ENCODE assay signal across 27 cellular contexts in genomic region chr4:128682942-128683666, GRCh38.
DNase-seq lines count a peak whose midpoint lies in the region; ATAC-seq and TF ChIP-seq lines count a peak whose summit lies in the region.
"Had no signal": no experiment of that assay in that cellular context is flagged by ENCODE, and none has a peak within 500 bp of the region (broad histone marks: within the 10 kb centered on the region; RNA-seq: fewer than 3 reads in every experiment).

No MANE protein-coding gene starts in this region.

- POLR2A ChIA-PET in HCT116 (lab: Charles Lee): no interaction called here

- no peaks in the 10 kb centered on the region for H3K36me3 ChIP-seq in HCT116 (ENCODE audit: control insufficient read depth in 1 of 2, insufficient read depth in 2 of 2, low read length in 2 of 2)
- no peaks in the 10 kb centered on the region for H3K36me3 ChIP-seq in NT2/D1 (ENCODE audit: insufficient read depth, insufficient read length, low read length)
- no peaks in the 10 kb centered on the region for H3K36me3 ChIP-seq in trophoblast cell (ENCODE audit: control insufficient read depth in 1 of 2, insufficient read depth in 2 of 2, low read length in 2 of 2)
- H3K36me3 ChIP-seq: heart left ventricle, lower lobe of right lung, Peyer's patch, SJCRH30, thyroid gland had no signal

- no peak for TF ChIP-seq RAD21 in HCT116 (IDR thresholded peaks at IDR 0.05; ENCODE audit: low read depth)

- peak overlapping the region; percentile 1 for H2AFZ ChIP-seq in HCT116 (ENCODE audit: low read depth, low read length, poor library complexity, severe bottlenecking)
- no peak overlapping the region for H2AFZ ChIP-seq in trophoblast cell (ENCODE audit: insufficient read depth, low read length, poor library complexity)

- H3K27me3 ChIP-seq in HCT116 (ENCODE audit: insufficient read depth, low read length) (no peaks in the 10 kb centered on the region), NT2/D1 (ENCODE audit: insufficient read depth, insufficient read length) (no peaks in the 10 kb centered on the region), trophoblast cell (ENCODE audit: insufficient read depth, low read length) (no peaks in the 10 kb centered on the region)
- H3K27me3 ChIP-seq: heart left ventricle, Peyer's patch, SJCRH30, thyroid gland had no signal

- no peak for ATAC-seq in HCT116
- ATAC-seq: activated naive CD4-positive, alpha-beta T cell treated with anti-CD3 and anti-CD28 coated beads, Interleukin-2, amount 50 U/mL, for 72 hours; heart left ventricle; lower lobe of right lung; T-helper 17 cell had no signal

- no peak overlapping the region for H4K12ac ChIP-seq in trophoblast cell (ENCODE audit: low read depth, low read length)

- no peak overlapping the region for H2BK120ac ChIP-seq in trophoblast cell (ENCODE audit: insufficient read depth, low read length, poor library complexity)

- DNase-seq in HCT116 (ENCODE audit: low read depth, low spot score): no peak
- DNase-seq in NT2/D1 (ENCODE audit: low read depth, low spot score): peak; percentile 82
- peak; percentile 89 for DNase-seq in iPS DF 19.7 (ENCODE audit: low read depth, low spot score)
- no peak for DNase-seq in trophoblast cell
- no peak for DNase-seq in HuH-7.5 (ENCODE audit: low spot score)
- DNase-seq in stimulated activated naive CD4-positive, alpha-beta T cell (lab: John Stamatoyannopoulos, UW): no peak
- DNase-seq in activated CD4-positive, CD25-positive, alpha-beta regulatory T cell (lab: John Stamatoyannopoulos, UW): no peak
- DNase-seq: activated CD4-positive, alpha-beta T cell treated with anti-CD3 and anti-CD28 coated beads for 48 hours; CD4-positive, alpha-beta memory T cell; DMS153; heart left ventricle; islet precursor cell; KG1; lower lobe of right lung; NCI-H1048; NCI-H1930; NCI-H345; nucleus accumbens; Peyer's patch; SJCRH30; stimulated activated CD4-positive, alpha-beta T cell treated with anti-CD3 and anti-CD28 coated beads, Interleukin-2, amount 100 ng/mL, for 48 hours; stimulated activated naive CD4-positive, alpha-beta T cell treated with Interleukin-2 at 50 U/mL for 16 hours; T-helper 17 cell; thyroid gland had no signal

- H3K79me2 ChIP-seq in HCT116 (ENCODE audit: insufficient read depth, low read length): no peaks in the 10 kb centered on the region
- no peaks in the 10 kb centered on the region for H3K79me2 ChIP-seq in trophoblast cell (ENCODE audit: control insufficient read depth, insufficient read depth, low read length, poor library complexity)

- no peak overlapping the region for H3K18ac ChIP-seq in trophoblast cell (ENCODE audit: low read length)

- no peak overlapping the region for H2BK12ac ChIP-seq in trophoblast cell (ENCODE audit: low read length)

- TF ChIP-seq CTCF in HCT116 (IDR thresholded peaks at IDR 0.05 in 2 of 3, conservative IDR thresholded peaks at IDR 0.05 in 1 of 3; ENCODE audit: borderline replicate concordance in 1 of 3, insufficient read depth in 1 of 3, low read depth in 2 of 3, low read length in 2 of 3): no peak

- no peaks in the 10 kb centered on the region for H3K4me1 ChIP-seq in HCT116 (ENCODE audit: control insufficient read depth in 1 of 2, insufficient read depth in 2 of 2, low read length in 2 of 2)
- H3K4me1 ChIP-seq in NT2/D1 (ENCODE audit: insufficient read depth, insufficient read length): no peaks in the 10 kb centered on the region
- H3K4me1 ChIP-seq in trophoblast cell (ENCODE audit: control insufficient read depth in 1 of 2, insufficient read depth in 2 of 2, low read length in 2 of 2): no peaks in the 10 kb centered on the region
- H3K4me1 ChIP-seq: heart left ventricle, lower lobe of right lung, Peyer's patch, SJCRH30, thyroid gland had no signal

- H2BK5ac ChIP-seq in trophoblast cell (ENCODE audit: low read depth, low read length, poor library complexity): no peak overlapping the region

- H3K4ac ChIP-seq in trophoblast cell (ENCODE audit: low read depth, low read length): no peak overlapping the region

- H4K20me1 ChIP-seq in HCT116 (ENCODE audit: insufficient read depth): no peaks in the 10 kb centered on the region

- intact Hi-C loops in HCT116 (cut with micrococcal nuclease): no loop called here

- H3K9ac ChIP-seq in HCT116 (ENCODE audit: low read length) (no peak overlapping the region), NT2/D1 (ENCODE audit: insufficient read length, low read depth) (no peak overlapping the region), trophoblast cell (ENCODE audit: low read length) (no peak overlapping the region)

- H3K27ac ChIP-seq in HCT116 (ENCODE audit: low read depth, low read length): no peak overlapping the region
- H3K27ac ChIP-seq in trophoblast cell (ENCODE audit: low read depth, low read length): no peak overlapping the region
- H3K27ac ChIP-seq: epithelial cell of prostate, heart left ventricle, lower lobe of right lung, Peyer's patch, SJCRH30, skin epidermis, thyroid gland had no signal

- no peaks in the 10 kb centered on the region for H3K9me2 ChIP-seq in HCT116 (ENCODE audit: insufficient read depth)

- RAD21 ChIA-PET in HCT116 (lab: Charles Lee; ENCODE audit: low non-redundant PET in 1 of 2, low total read pairs in 2 of 2, uncharacterized antibody in 2 of 2, unreplicated experiment in 2 of 2): no interaction called here

- no TSS peak for BruUV-seq in HCT116 (replicated peaks; lab: Mats Ljungman, UMichigan)

- WGBS in trophoblast cell (ENCODE audit: extremely low coverage, insufficient coverage, insufficient read length): no CpG with 5 or more reads among the region's 9 CpGs

- no peak overlapping the region for H4K91ac ChIP-seq in trophoblast cell (ENCODE audit: low read depth, low read length)

- peak overlapping the region; percentile 48 for H3K23ac ChIP-seq in trophoblast cell (ENCODE audit: low read length)

- H3K14ac ChIP-seq in trophoblast cell (ENCODE audit: low read length): no peak overlapping the region

- CTCF ChIA-PET in HCT116 (lab: Charles Lee): no interaction called here

- no peak overlapping the region for H2AK5ac ChIP-seq in trophoblast cell (ENCODE audit: low read length)

- H3K79me1 ChIP-seq in trophoblast cell (ENCODE audit: low read length): no peaks in the 10 kb centered on the region

- H3K4me2 ChIP-seq in HCT116 (ENCODE audit: low read length) (no peak overlapping the region), trophoblast cell (ENCODE audit: low read length) (no peak overlapping the region)

- TF ChIP-seq POLR2A in HCT116 (IDR thresholded peaks at IDR 0.05; ENCODE audit: borderline replicate concordance, extremely low read depth, insufficient read depth, insufficient read length): no peak

- H3K4me3 ChIP-seq in HCT116 (replicated peaks in 1 of 2; ENCODE audit: low read depth in 1 of 2, low read length in 2 of 2) (no peak overlapping the region), NT2/D1 (ENCODE audit: insufficient read length, low read depth) (no peak overlapping the region), trophoblast cell (ENCODE audit: low read depth, low read length) (no peak overlapping the region)
- H3K4me3 ChIP-seq: heart left ventricle, lower lobe of right lung, Peyer's patch, SJCRH30, skin epidermis, thyroid gland had no signal

- no peak overlapping the region for H4K8ac ChIP-seq in trophoblast cell (ENCODE audit: low read depth, low read length)

- 0 out of 4 replicates have a peak, but pooled peaks cover 0 to 3% of the 10 kb centered on the region in 2 experiments for H3K9me3 ChIP-seq in HCT116 (ENCODE audit: control insufficient read depth in 1 of 2, insufficient read depth in 1 of 2, low read depth in 1 of 2, low read length in 2 of 2)
- H3K9me3 ChIP-seq in NT2/D1 (ENCODE audit: insufficient read depth, low read length): peaks cover 17% of the 10 kb centered on the region; the same call in 1 of the 2 replicates
- H3K9me3 ChIP-seq in trophoblast cell (ENCODE audit: insufficient read depth, low read depth, low read length): peaks cover 3% of the 10 kb centered on the region
- H3K9me3 ChIP-seq: heart left ventricle, lower lobe of right lung, Peyer's patch, SJCRH30, thyroid gland had no signal

TF ChIP-seq in HCT116, 20 proteins besides CTCF, POLR2A, EP300 and RAD21:
- TF ChIP-seq YY1 (IDR thresholded peaks at IDR 0.05; ENCODE audit: extremely low read depth, insufficient replicate concordance, low read depth, low read length): no peak
- TF ChIP-seq SRF (IDR thresholded peaks at IDR 0.05; ENCODE audit: low read depth): no peak
- no peak for TF ChIP-seq POLR2AphosphoS5 (IDR thresholded peaks at IDR 0.05; ENCODE audit: low read depth, low read length)
- TF ChIP-seq CEBPB (IDR thresholded peaks at IDR 0.05; ENCODE audit: low read depth): no peak
- no peak for TF ChIP-seq ZFX (IDR thresholded peaks at IDR 0.05)
- TF ChIP-seq, protein P1, sequence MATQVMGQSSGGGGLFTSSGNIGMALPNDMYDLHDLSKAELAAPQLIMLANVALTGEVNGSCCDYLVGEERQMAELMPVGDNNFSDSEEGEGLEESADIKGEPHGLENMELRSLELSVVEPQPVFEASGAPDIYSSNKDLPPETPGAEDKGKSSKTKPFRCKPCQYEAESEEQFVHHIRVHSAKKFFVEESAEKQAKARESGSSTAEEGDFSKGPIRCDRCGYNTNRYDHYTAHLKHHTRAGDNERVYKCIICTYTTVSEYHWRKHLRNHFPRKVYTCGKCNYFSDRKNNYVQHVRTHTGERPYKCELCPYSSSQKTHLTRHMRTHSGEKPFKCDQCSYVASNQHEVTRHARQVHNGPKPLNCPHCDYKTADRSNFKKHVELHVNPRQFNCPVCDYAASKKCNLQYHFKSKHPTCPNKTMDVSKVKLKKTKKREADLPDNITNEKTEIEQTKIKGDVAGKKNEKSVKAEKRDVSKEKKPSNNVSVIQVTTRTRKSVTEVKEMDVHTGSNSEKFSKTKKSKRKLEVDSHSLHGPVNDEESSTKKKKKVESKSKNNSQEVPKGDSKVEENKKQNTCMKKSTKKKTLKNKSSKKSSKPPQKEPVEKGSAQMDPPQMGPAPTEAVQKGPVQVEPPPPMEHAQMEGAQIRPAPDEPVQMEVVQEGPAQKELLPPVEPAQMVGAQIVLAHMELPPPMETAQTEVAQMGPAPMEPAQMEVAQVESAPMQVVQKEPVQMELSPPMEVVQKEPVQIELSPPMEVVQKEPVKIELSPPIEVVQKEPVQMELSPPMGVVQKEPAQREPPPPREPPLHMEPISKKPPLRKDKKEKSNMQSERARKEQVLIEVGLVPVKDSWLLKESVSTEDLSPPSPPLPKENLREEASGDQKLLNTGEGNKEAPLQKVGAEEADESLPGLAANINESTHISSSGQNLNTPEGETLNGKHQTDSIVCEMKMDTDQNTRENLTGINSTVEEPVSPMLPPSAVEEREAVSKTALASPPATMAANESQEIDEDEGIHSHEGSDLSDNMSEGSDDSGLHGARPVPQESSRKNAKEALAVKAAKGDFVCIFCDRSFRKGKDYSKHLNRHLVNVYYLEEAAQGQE (IDR thresholded peaks at IDR 0.05; ENCODE audit: low read depth): no peak
TF ChIP-seq in HCT116: peak in this region for 0.

Comparison
In these comparisons a context has a peak if more than half of its experiments do, and no peak if none do; other contexts are left out.
1. DNase-seq: peak in NT2/D1 (single experiment) and iPS DF 19.7 (single experiment); none in HCT116 (single experiment), trophoblast cell (0 of 2), HuH-7.5 (single experiment), stimulated activated naive CD4-positive, alpha-beta T cell (0 of 6) and activated CD4-positive, CD25-positive, alpha-beta regulatory T cell (0 of 4).